13 cellular contexts compared by ENCODE assay signal in genomic region chr22:43829904-43830851, GRCh38. TPM values are rescaled to one million over a fixed set of nuclear protein-coding genes. Genes with fewer than 3 reads are reported as not detected.
A peak's percentile ranks its signal among the peaks of the same experiment; 100 is the strongest.
DNase-seq lines count a peak whose midpoint lies in the region; ATAC-seq and TF ChIP-seq lines count a peak whose summit lies in the region.
"Had no signal": no experiment of that assay in that cellular context is flagged by ENCODE, and none has a peak within 500 bp of the region (broad histone marks: within the 10 kb centered on the region; RNA-seq: fewer than 3 reads in every experiment).

No MANE protein-coding gene starts in this region.

- no peaks in the 10 kb centered on the region for H3K36me3 ChIP-seq in gastroesophageal sphincter

- H3K4me1 Mint-ChIP-seq in activated CD4-positive, alpha-beta T cell treated with anti-CD3 and anti-CD28 coated beads, Interleukin-2, amount 10 ng/mL, durations not matched to agents 24 days and 14 days = no peaks in the 10 kb centered on the region

- 30 to 81% methylated on average over 7 to 12 of the region's 33 CpGs for WGBS in gastroesophageal sphincter (ENCODE audit: low coverage in 1 of 2), 2 donors

- intact Hi-C loops in activated CD4-positive, alpha-beta T cell treated with anti-CD3 and anti-CD28 coated beads, Interleukin-2, amount 10 ng/mL, durations not matched to agents 24 days and 14 days (cut with micrococcal nuclease) = no loop called here

- no peak for TF ChIP-seq CTCF in gastroesophageal sphincter (IDR thresholded peaks at IDR 0.05)

- no peaks in the 10 kb centered on the region for H3K9me3 ChIP-seq in gastroesophageal sphincter

- ATAC-seq in gastroesophageal sphincter (peak; percentile 78), GM19397 (IDR thresholded peaks at IDR 0.05; ENCODE audit: unreplicated experiment) (no peak)

- peaks cover 40% of the 10 kb centered on the region for H3K27me3 ChIP-seq in gastroesophageal sphincter

- DNase-seq in DMS 273 treated with DMSO at 0.1 percent for 48 hours (lab: John Stamatoyannopoulos, UW) (peak; percentile 5), RPMI7951 (ENCODE audit: low read depth) (peak; percentile 6), renal cortical epithelial cell (ENCODE audit: low read depth) (peak; percentile 35), OCI-M2 (lab: John Stamatoyannopoulos, UW; ENCODE audit: unreplicated experiment) (no peak), NCI-H748 treated with DMSO at 0.1 percent for 48 hours (lab: John Stamatoyannopoulos, UW) (no peak)
- no peak for DNase-seq in activated CD4-positive, alpha-beta T cell treated with anti-CD3 and anti-CD28 coated beads, Interleukin-2, amount 10 ng/mL, durations not matched to agents 24 days and 14 days
- DNase-seq: dermis blood vessel endothelial cell, KBM-7, NCI-H82 had no signal

- H3K4me3 ChIP-seq in gastroesophageal sphincter = no peak overlapping the region

- peak overlapping the region in 3 of 4 donors; percentile 62 to 73 (median 73) for H3K27ac ChIP-seq in gastroesophageal sphincter
- H3K27ac ChIP-seq: parathyroid adenoma had no signal

- no peak overlapping the region for H3K27ac Mint-ChIP-seq in activated CD4-positive, alpha-beta T cell treated with anti-CD3 and anti-CD28 coated beads, Interleukin-2, amount 10 ng/mL, durations not matched to agents 24 days and 14 days

- peaks cover 1% of the 10 kb centered on the region for H3K27me3 Mint-ChIP-seq in activated CD4-positive, alpha-beta T cell treated with anti-CD3 and anti-CD28 coated beads, Interleukin-2, amount 10 ng/mL, durations not matched to agents 24 days and 14 days

- H3K4me1 ChIP-seq in gastroesophageal sphincter = peaks cover 0 to 45% (median 14%) of the 10 kb centered on the region in 3 donors
- H3K4me1 ChIP-seq: parathyroid adenoma had no signal

- H3K9me3 Mint-ChIP-seq in activated CD4-positive, alpha-beta T cell treated with anti-CD3 and anti-CD28 coated beads, Interleukin-2, amount 10 ng/mL, durations not matched to agents 24 days and 14 days = no peaks in the 10 kb centered on the region

- no peak overlapping the region for H3K4me3 Mint-ChIP-seq in activated CD4-positive, alpha-beta T cell treated with anti-CD3 and anti-CD28 coated beads, Interleukin-2, amount 10 ng/mL, durations not matched to agents 24 days and 14 days

- TF ChIP-seq POLR2A in gastroesophageal sphincter (IDR thresholded peaks at IDR 0.05) = no peak

- TF ChIP-seq EP300 in gastroesophageal sphincter (IDR thresholded peaks at IDR 0.05) = no peak

- no peaks in the 10 kb centered on the region for H3K36me3 Mint-ChIP-seq in activated CD4-positive, alpha-beta T cell treated with anti-CD3 and anti-CD28 coated beads, Interleukin-2, amount 10 ng/mL, durations not matched to agents 24 days and 14 days (ENCODE audit: low read depth)

RNA-seq across cellular contexts. Expression of gene EFCAB6, which starts 18.1 kb away (rescaled TPM):
- total RNA-seq in RPMI7951 (2014; rRNA removed; shearing (Covaris generic)) = 0.39 and 0.48 TPM in 2 replicates
- total RNA-seq in gastroesophageal sphincter (1 to 10 TPM; 1.1 to 3.8 (median 2.7) TPM), renal cortical epithelial cell (0.69 and 8.4 TPM in 2 replicates)
- 0.23 TPM in 1 of 2 replicates, not detected in the other for total RNA-seq in activated CD4-positive, alpha-beta T cell treated with anti-CD3 and anti-CD28 coated beads, Interleukin-2, amount 10 ng/mL, durations not matched to agents 24 days and 14 days

RNA-seq across cellular contexts. Expression of gene SULT4A1, which starts 32.1 kb away (rescaled TPM):
- not detected in 2 replicates for total RNA-seq in RPMI7951 (2014; rRNA removed; shearing (Covaris generic))
- total RNA-seq in gastroesophageal sphincter (1 to 10 TPM in 1 of 4 donors, under 1 TPM in 2, not detected in 1; 0.16 to 1.7 (median 0.54) TPM), renal cortical epithelial cell (0.50 TPM in 1 of 2 replicates, not detected in the other)
- total RNA-seq in activated CD4-positive, alpha-beta T cell treated with anti-CD3 and anti-CD28 coated beads, Interleukin-2, amount 10 ng/mL, durations not matched to agents 24 days and 14 days = not detected in 2 replicates
- total RNA-seq: dermis blood vessel endothelial cell; T-helper 2 cell treated with Interferon-gamma antibody and Interleukin-4, amounts not matched to agents 100 ng/mL and 5 ng/mL, for 36 hours had no signal

Comparison
In these comparisons a context has a peak if more than half of its experiments do, and no peak if none do; other contexts are left out.
1. DNase-seq: peak in DMS 273 treated with DMSO at 0.1 percent for 48 hours (single experiment), RPMI7951 (single experiment) and renal cortical epithelial cell (single experiment); none in OCI-M2 (single experiment), activated CD4-positive, alpha-beta T cell treated with anti-CD3 and anti-CD28 coated beads, Interleukin-2, amount 10 ng/mL, durations not matched to agents 24 days and 14 days (single experiment) and NCI-H748 treated with DMSO at 0.1 percent for 48 hours (single experiment).